ENCODE assay signal across 25 cellular contexts in the genomic region with DNA sequence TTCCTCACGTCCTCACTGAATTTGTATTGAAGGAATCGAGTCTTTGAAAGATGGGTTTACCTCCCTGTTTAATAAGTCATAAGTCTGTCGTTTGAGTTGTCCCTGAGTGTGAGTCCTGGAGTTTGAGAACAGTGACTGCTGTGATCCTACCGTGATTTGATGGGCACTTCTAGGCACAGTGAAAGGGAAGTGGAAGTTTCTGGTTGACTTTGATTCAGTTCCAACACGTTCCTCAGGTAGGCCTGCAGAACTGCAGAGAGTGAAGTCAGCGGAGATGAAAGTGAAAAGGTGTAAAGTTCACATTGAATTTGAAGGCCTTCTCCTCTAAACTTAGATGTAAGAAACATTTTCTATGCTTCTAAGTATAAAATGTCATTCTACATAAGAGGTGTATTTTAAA.
"Had no signal": no experiment of that assay in that cellular context is flagged by ENCODE, and none has a peak within 500 bp of the region (broad histone marks: within the 10 kb centered on the region; RNA-seq: fewer than 3 reads in every experiment).

No MANE protein-coding gene starts in this region.

- FAIRE-seq: endometrium, islet of Langerhans had no signal

- H3K36me3 Mint-ChIP-seq: mesothelial cell of epicardium; naive thymus-derived CD4-positive, alpha-beta T cell had no signal

- DNase-seq: colonic mucosa; cortex of kidney; effector CD8-positive, alpha-beta T cell; effector memory CD8-positive, alpha-beta T cell; endodermal cell; erythroblast; esophagus squamous epithelium; foreskin fibroblast; foreskin melanocyte; gastrocnemius medialis; glutamatergic neuron; head of caudate nucleus; heart right ventricle; hippocampal formation; left cardiac atrium; left lung; left ventricle myocardium superior; lower lobe of right lung; mesenchymal stem cell; naive thymus-derived CD4-positive, alpha-beta T cell had no signal

- H3K27me3 ChIP-seq: colonic mucosa, gastrocnemius medialis, heart right ventricle, left lung had no signal

- ATAC-seq: effector memory CD8-positive, alpha-beta T cell; esophagus mucosa; gastrocnemius medialis; left cardiac atrium; left lung; left ventricle myocardium superior; lower lobe of right lung; naive thymus-derived CD4-positive, alpha-beta T cell had no signal

- H3K4me3 Mint-ChIP-seq: dendritic cell treated with granulocyte-macrophage colony-stimulating factor and Interleukin-4, amounts not matched to agents 40 ng/mL and 50 ng/mL, for 4 days; effector memory CD8-positive, alpha-beta T cell; endodermal cell; mesothelial cell of epicardium; naive thymus-derived CD4-positive, alpha-beta T cell had no signal

- H3K4me1 Mint-ChIP-seq: endodermal cell had no signal

- H3K36me3 ChIP-seq: colonic mucosa, esophagus squamous epithelium, gastrocnemius medialis, heart right ventricle, left lung, lower lobe of right lung had no signal

- H3K4me3 ChIP-seq: colonic mucosa, esophagus squamous epithelium, gastrocnemius medialis, heart right ventricle, left lung, lower lobe of right lung had no signal

- H3K9me3 ChIP-seq: colonic mucosa, esophagus squamous epithelium, gastrocnemius medialis, heart right ventricle, left lung, lower lobe of right lung had no signal

- H3K27ac Mint-ChIP-seq: dendritic cell treated with granulocyte-macrophage colony-stimulating factor and Interleukin-4, amounts not matched to agents 40 ng/mL and 50 ng/mL, for 4 days; endodermal cell; mesothelial cell of epicardium; naive thymus-derived CD4-positive, alpha-beta T cell had no signal
